Comparison of ENCODE assay signal across 12 cellular contexts in genomic region chr13:44271031-44271433, GRCh38.
DNase-seq lines count a peak whose midpoint lies in the region; ATAC-seq, FAIRE-seq and TF ChIP-seq lines count a peak whose summit lies in the region.
"Had no signal": no experiment of that assay in that cellular context is flagged by ENCODE, and none has a peak within 500 bp of the region (broad histone marks: within the 10 kb centered on the region; RNA-seq: fewer than 3 reads in every experiment).

No MANE protein-coding gene starts in this region.

- 93% methylated on average over 4 of the region's 4 CpGs for WGBS in mammary epithelial cell (ENCODE audit: low coverage, missing lambda C conversion rate)

- H3K36me3 ChIP-seq in mammary epithelial cell (ENCODE audit: insufficient read depth, low read length) (no peaks in the 10 kb centered on the region), mucosa of descending colon (ENCODE audit: low read depth) (no peaks in the 10 kb centered on the region), uterus (no peaks in the 10 kb centered on the region)

- no peaks in the 10 kb centered on the region for H3K27me3 Mint-ChIP-seq in MCF 10A (ENCODE audit: insufficient read depth, unreplicated experiment)

- H3K36me3 Mint-ChIP-seq in MCF 10A (ENCODE audit: insufficient read depth, unreplicated experiment) = peaks cover 13% of the 10 kb centered on the region
- H3K36me3 Mint-ChIP-seq: type B pancreatic cell had no signal

- H3K4me3 ChIP-seq in mammary epithelial cell (replicated peaks in 1 of 3; ENCODE audit: insufficient read depth in 1 of 3, low read depth in 2 of 3, low read length in 3 of 3) (no peak overlapping the region), dorsolateral prefrontal cortex (no peak overlapping the region), mucosa of descending colon (no peak overlapping the region), uterus (no peak overlapping the region)

- peak overlapping the region; percentile 97 for H3K27ac Mint-ChIP-seq in MCF 10A (ENCODE audit: low read depth, unreplicated experiment)
- H3K27ac Mint-ChIP-seq: natural killer cell treated with Interleukin-12 subunit alpha and Interleukin-12 subunit beta and Interleukin-15 and Interleukin-18, amount 100 ng/mL, for 72 hours; type B pancreatic cell had no signal

- H3K4me3 Mint-ChIP-seq in MCF 10A (ENCODE audit: unreplicated experiment) = peak overlapping the region; percentile 19
- H3K4me3 Mint-ChIP-seq: natural killer cell treated with Interleukin-12 subunit alpha and Interleukin-12 subunit beta and Interleukin-15 and Interleukin-18, amount 100 ng/mL, for 72 hours; type B pancreatic cell had no signal

- in situ Hi-C loops in mammary epithelial cell (cut with MboI; ENCODE audit: low sequenced_read_pairs in 2 of 2) = no loop called here

- no peaks in the 10 kb centered on the region for H4K20me1 ChIP-seq in mammary epithelial cell (ENCODE audit: insufficient read depth, low read length)

- H3K4me2 ChIP-seq in mammary epithelial cell (ENCODE audit: insufficient read depth, low read depth, low read length) = no peak overlapping the region

- H3K4me1 Mint-ChIP-seq in MCF 10A (ENCODE audit: insufficient read depth, unreplicated experiment) = peaks cover 65% of the 10 kb centered on the region

- FAIRE-seq in frontal cortex (lab: Jason Lieb, UNC) = no peak

- H3K27me3 ChIP-seq in mammary epithelial cell (ENCODE audit: insufficient read depth, low read length) = no peaks in the 10 kb centered on the region
- no peaks in the 10 kb centered on the region for H3K27me3 ChIP-seq in dorsolateral prefrontal cortex
- H3K27me3 ChIP-seq in uterus = no peaks in the 10 kb centered on the region

- no peak overlapping the region for H3K27ac ChIP-seq in mammary epithelial cell (ENCODE audit: insufficient read depth, low read depth, low read length)
- peak overlapping the region in 56 of 59 donors; percentile 19 to 92 (median 81) for H3K27ac ChIP-seq in dorsolateral prefrontal cortex
- H3K27ac ChIP-seq in uterus = peak overlapping the region; percentile 80 to 94

- DNase-seq in MCF 10A (ENCODE audit: unreplicated experiment) (peak; percentile 93), mammary epithelial cell (no peak), dorsolateral prefrontal cortex (no peak), mucosa of descending colon (no peak), uterus (peak in 1 of 2 donors; percentile 51), frontal cortex (ENCODE audit: low spot score in 2 of 2) (no peak), NCI-H2081 (lab: John Stamatoyannopoulos, UW) (no peak)
- DNase-seq: NCI-H1930; stimulated activated CD4-positive, alpha-beta T cell treated with anti-CD3 and anti-CD28 coated beads, Interleukin-4, amount 100 ng/mL, for 24 hours had no signal

- H3K9me3 ChIP-seq in mammary epithelial cell (replicated peaks; ENCODE audit: insufficient read depth, low read length) = no peaks in the 10 kb centered on the region
- H3K9me3 ChIP-seq in mucosa of descending colon = no peaks in the 10 kb centered on the region
- no peaks in the 10 kb centered on the region for H3K9me3 ChIP-seq in uterus

- dilution Hi-C loops in mammary epithelial cell (cut with HindIII; ENCODE audit: low sequenced_read_pairs) = loop anchor here (5.0 kb wide), 1 partner anchor 34 kb away; no protein-coding TSS in a partner anchor

- H3K4me1 ChIP-seq in mammary epithelial cell (ENCODE audit: insufficient read depth, low read length) (no peaks in the 10 kb centered on the region), mucosa of descending colon (ENCODE audit: low read depth) (peaks cover 3% of the 10 kb centered on the region), uterus (peaks cover 10 to 13% of the 10 kb centered on the region in 2 donors)

- no peak overlapping the region for H2AFZ ChIP-seq in mammary epithelial cell (ENCODE audit: low read depth, low read length)

- H3K9ac ChIP-seq in mammary epithelial cell (ENCODE audit: insufficient read depth, low read length) = no peak overlapping the region

- TF ChIP-seq CTCF in MCF 10A (IDR thresholded peaks at IDR 0.05; ENCODE audit: unreplicated experiment) (no peak), mammary epithelial cell (conservative IDR thresholded peaks at IDR 0.05 in 1 of 2, IDR thresholded peaks at IDR 0.05 in 1 of 2; ENCODE audit: extremely low read depth in 1 of 2, insufficient read depth in 1 of 2, low read depth in 1 of 2, low read length in 2 of 2) (no peak), dorsolateral prefrontal cortex (IDR thresholded peaks at IDR 0.05 in 54 of 56, conservative IDR thresholded peaks at IDR 0.05 in 2 of 56; ENCODE audit: low read depth in 1 of 56, partially characterized antibody in 56 of 56) (no peak), mucosa of descending colon (IDR thresholded peaks at IDR 0.05) (no peak), uterus (IDR thresholded peaks at IDR 0.05) (no peak)

- no peak for TF ChIP-seq POLR2A in uterus (IDR thresholded peaks at IDR 0.05)

- no peaks in the 10 kb centered on the region for H3K79me2 ChIP-seq in mammary epithelial cell (ENCODE audit: insufficient read depth, low read length)

- POLR2A ChIA-PET in MCF 10A (lab: Yijun Ruan, JAX) = interaction anchor here (0.6 to 4.9 kb wide), 9 partner anchors 8 to 164 kb away, joined by 3 to 82 read pairs (median 10); no protein-coding TSS in a partner anchor

- no peaks in the 10 kb centered on the region for H3K9me3 Mint-ChIP-seq in MCF 10A (ENCODE audit: unreplicated experiment)

- CTCF ChIA-PET in MCF 10A (lab: Yijun Ruan, JAX) = interaction anchor here (0.6 kb wide), 1 partner anchor 198 kb away, joined by 3 read pairs; no protein-coding TSS in a partner anchor
- CTCF ChIA-PET in mammary epithelial cell (lab: Charles Lee; ENCODE audit: low non-redundant PET) = no interaction called here

- intact Hi-C loops in MCF 10A (cut with micrococcal nuclease) (no loop called here), mammary epithelial cell (cut with micrococcal nuclease) (no loop called here), dorsolateral prefrontal cortex (cut with DNase I) (no loop called here), mucosa of descending colon (cut with DNase I, micrococcal nuclease) (no loop called here), uterus (cut with DNase I; ENCODE audit: low total_unique reads) (no loop called here)

- ATAC-seq in mucosa of descending colon (peak; percentile 8), GM21515 (IDR thresholded peaks at IDR 0.05; ENCODE audit: unreplicated experiment) (no peak)
- ATAC-seq: natural killer cell treated with Interleukin-12 subunit alpha and Interleukin-12 subunit beta and Interleukin-15 and Interleukin-18, amount 100 ng/mL, for 72 hours had no signal

- BruUV-seq in MCF 10A (replicated peaks; lab: Mats Ljungman, UMichigan) = no TSS peak
- no TSS peak for BruUV-seq in mammary epithelial cell (replicated peaks; lab: Mats Ljungman, UMichigan)
